Comparison of ENCODE assay signal across 11 cellular contexts in the genomic region with DNA sequence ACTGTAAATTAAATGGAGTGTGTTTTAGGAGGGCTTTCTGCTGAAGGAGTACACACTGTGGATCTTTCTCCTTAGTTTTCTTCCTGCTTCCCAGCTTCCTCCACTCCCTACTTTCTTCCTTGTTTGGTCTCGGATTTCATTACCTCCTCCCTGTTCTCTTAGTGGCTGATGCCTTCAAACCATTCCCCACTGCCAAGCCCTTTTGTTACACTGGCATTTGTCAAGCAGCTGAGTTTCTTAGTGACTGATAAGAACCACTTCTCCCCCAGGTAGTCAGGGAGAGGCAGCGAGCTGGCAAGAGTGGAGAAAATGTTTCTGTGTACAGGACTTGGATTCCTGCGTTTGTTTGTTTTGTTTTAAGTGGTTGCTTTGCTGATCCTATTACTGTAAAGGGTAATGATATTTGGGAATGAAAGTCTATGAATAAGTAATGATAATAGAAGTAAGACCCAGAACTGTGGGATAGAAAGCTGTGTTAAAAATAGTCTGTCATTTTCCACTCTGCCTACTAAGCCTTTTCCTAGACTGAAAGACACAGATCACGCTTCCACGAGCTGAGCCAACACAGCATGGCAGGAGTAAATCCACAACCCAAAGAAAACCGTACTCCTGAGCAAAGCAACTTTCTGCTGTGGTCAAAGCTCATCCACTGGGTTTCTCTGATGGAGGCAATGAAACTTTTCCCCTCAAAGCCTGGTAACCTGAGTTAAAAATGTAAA. TPM values are rescaled to one million over a fixed set of nuclear protein-coding genes. Genes with fewer than 3 reads are reported as not detected.
DNase-seq lines count a peak whose midpoint lies in the region; ATAC-seq and TF ChIP-seq lines count a peak whose summit lies in the region.
"Had no signal": no experiment of that assay in that cellular context is flagged by ENCODE, and none has a peak within 500 bp of the region (broad histone marks: within the 10 kb centered on the region; RNA-seq: fewer than 3 reads in every experiment).

No MANE protein-coding gene starts in this region.

- no peak for TF ChIP-seq CTCF in stomach (IDR thresholded peaks at IDR 0.05)

- H3K27ac Mint-ChIP-seq in activated T-helper 2 cell treated with anti-CD3 and anti-CD28 coated beads, Interferon-gamma antibody, Interleukin-2, Interleukin-4, amounts not matched to agents 10 μg/mL and 5 μg/mL and 100 μg/mL, durations not matched to agents 14 hours and 24 hours and 36 hours: no peak overlapping the region

- no peaks in the 10 kb centered on the region for H3K4me1 Mint-ChIP-seq in activated T-helper 2 cell treated with anti-CD3 and anti-CD28 coated beads, Interferon-gamma antibody, Interleukin-2, Interleukin-4, amounts not matched to agents 10 μg/mL and 5 μg/mL and 100 μg/mL, durations not matched to agents 14 hours and 24 hours and 36 hours (ENCODE audit: low read depth)

- TF ChIP-seq EP300 in stomach (IDR thresholded peaks at IDR 0.05): no peak

- intact Hi-C loops in stomach (cut with DNase I; ENCODE audit: low total_unique reads): no loop called here
- intact Hi-C loops in activated T-helper 2 cell treated with anti-CD3 and anti-CD28 coated beads, Interferon-gamma antibody, Interleukin-2, Interleukin-4, amounts not matched to agents 10 μg/mL and 5 μg/mL and 100 μg/mL, durations not matched to agents 14 hours and 24 hours and 36 hours (cut with micrococcal nuclease): no loop called here

- H3K9me3 ChIP-seq in stomach: no peaks in the 10 kb centered on the region

- peak in 1 of 4 donors; percentile 28 for TF ChIP-seq POLR2A in stomach (IDR thresholded peaks at IDR 0.05)

- peak; percentile 53 for DNase-seq in NCI-H1105 treated with DMSO at 0.1 percent for 48 hours (lab: John Stamatoyannopoulos, UW)
- DNase-seq in NCI-H1105 (lab: John Stamatoyannopoulos, UW): no peak
- DNase-seq in islet precursor cell: peak; percentile 81
- DNase-seq in stomach: peak; percentile 65
- DNase-seq in SKM-1 (lab: John Stamatoyannopoulos, UW; ENCODE audit: unreplicated experiment): no peak
- no peak for DNase-seq in HuH-7.5 (ENCODE audit: low spot score)
- DNase-seq in activated T-helper 2 cell treated with anti-CD3 and anti-CD28 coated beads, Interferon-gamma antibody, Interleukin-2, Interleukin-4, amounts not matched to agents 10 μg/mL and 5 μg/mL and 100 μg/mL, durations not matched to agents 14 hours and 24 hours and 36 hours (ENCODE audit: low spot score): no peak
- DNase-seq: GOT3, RPMI8226 had no signal

- ATAC-seq in SK-N-SH treated with all-trans-retinoic acid at 6 μM for 48 hours: peak; percentile 93
- ATAC-seq: GM12878 had no signal

- peak overlapping the region; percentile 63 to 78 (median 73) for H3K27ac ChIP-seq in stomach

- H3K4me3 ChIP-seq in stomach: no peak overlapping the region
- H3K4me3 ChIP-seq: GM12878 had no signal

- no peaks in the 10 kb centered on the region for H3K36me3 ChIP-seq in stomach

- 14 to 29% (median 20%) methylated on average over 6 of the region's 6 CpGs for WGBS in stomach, 5 donors

- H3K4me1 ChIP-seq in stomach: peaks cover 0 to 19% (median 10%) of the 10 kb centered on the region in 4 donors

- H3K27me3 Mint-ChIP-seq in activated T-helper 2 cell treated with anti-CD3 and anti-CD28 coated beads, Interferon-gamma antibody, Interleukin-2, Interleukin-4, amounts not matched to agents 10 μg/mL and 5 μg/mL and 100 μg/mL, durations not matched to agents 14 hours and 24 hours and 36 hours (ENCODE audit: low read depth): peaks cover 18% of the 10 kb centered on the region

- H3K36me3 Mint-ChIP-seq in activated T-helper 2 cell treated with anti-CD3 and anti-CD28 coated beads, Interferon-gamma antibody, Interleukin-2, Interleukin-4, amounts not matched to agents 10 μg/mL and 5 μg/mL and 100 μg/mL, durations not matched to agents 14 hours and 24 hours and 36 hours (ENCODE audit: low read depth): no peaks in the 10 kb centered on the region

- no peak overlapping the region for H3K4me3 Mint-ChIP-seq in activated T-helper 2 cell treated with anti-CD3 and anti-CD28 coated beads, Interferon-gamma antibody, Interleukin-2, Interleukin-4, amounts not matched to agents 10 μg/mL and 5 μg/mL and 100 μg/mL, durations not matched to agents 14 hours and 24 hours and 36 hours (ENCODE audit: low read depth)

- no peaks in the 10 kb centered on the region for H3K27me3 ChIP-seq in stomach

- no peaks in the 10 kb centered on the region for H3K9me3 Mint-ChIP-seq in activated T-helper 2 cell treated with anti-CD3 and anti-CD28 coated beads, Interferon-gamma antibody, Interleukin-2, Interleukin-4, amounts not matched to agents 10 μg/mL and 5 μg/mL and 100 μg/mL, durations not matched to agents 14 hours and 24 hours and 36 hours

TF ChIP-seq in SK-N-SH treated with all-trans-retinoic acid at 6 μM for 48 hours, 23 proteins besides CTCF, POLR2A, EP300 and RAD21:
- TF ChIP-seq RARB (CRISPR knock-in tag; IDR thresholded peaks at IDR 0.05) (no peak), ZC3H10 (CRISPR knock-in tag; IDR thresholded peaks at IDR 0.05) (no peak), ZFP30 (CRISPR knock-in tag; IDR thresholded peaks at IDR 0.05) (no peak)

RNA-seq across cellular contexts. Expression of gene SERTAD4, which starts 10.1 kb away (rescaled TPM):
- 1 to 10 TPM in 4 of 5 donors, under 1 TPM in 1; 0.29 to 5.4 (median 2.9) TPM for total RNA-seq in stomach
- 1 to 10 TPM in 2 of 3 donors, under 1 TPM in 1; 0.46 to 3.7 (median 2.2) TPM for polyA plus RNA-seq in stomach
- not detected in 2 replicates for total RNA-seq in activated T-helper 2 cell treated with anti-CD3 and anti-CD28 coated beads, Interferon-gamma antibody, Interleukin-2, Interleukin-4, amounts not matched to agents 10 μg/mL and 5 μg/mL and 100 μg/mL, durations not matched to agents 14 hours and 24 hours and 36 hours
- total RNA-seq: GM12878 had no signal
- polyA plus RNA-seq: GM12878 had no signal

Comparison
In these comparisons a context has a peak if more than half of its experiments do, and no peak if none do; other contexts are left out.
1. DNase-seq: peak in NCI-H1105 treated with DMSO at 0.1 percent for 48 hours (single experiment), islet precursor cell (single experiment) and stomach (single experiment); none in NCI-H1105 (single experiment), SKM-1 (single experiment), HuH-7.5 (single experiment) and activated T-helper 2 cell treated with anti-CD3 and anti-CD28 coated beads, Interferon-gamma antibody, Interleukin-2, Interleukin-4, amounts not matched to agents 10 μg/mL and 5 μg/mL and 100 μg/mL, durations not matched to agents 14 hours and 24 hours and 36 hours (single experiment).